Comparison of ENCODE assay signal across 10 cellular contexts in genomic region chr1:28860332-28861073, GRCh38. TPM values are rescaled to one million over a fixed set of nuclear protein-coding genes. Genes with fewer than 3 reads are reported as not detected.
DNase-seq lines count a peak whose midpoint lies in the region; ATAC-seq and TF ChIP-seq lines count a peak whose summit lies in the region.
"Had no signal": no experiment of that assay in that cellular context is flagged by ENCODE, and none has a peak within 500 bp of the region (broad histone marks: within the 10 kb centered on the region; RNA-seq: fewer than 3 reads in every experiment).

No MANE protein-coding gene starts in this region.

- no peak for TF ChIP-seq CTCF in GM23338 (conservative IDR thresholded peaks at IDR 0.05; ENCODE audit: low read depth in 2 of 2)
- no peak for TF ChIP-seq CTCF in CD4-positive, alpha-beta T cell (IDR thresholded peaks at IDR 0.05)

- no peaks in the 10 kb centered on the region for H3F3A ChIP-seq in GM23338 (replicated peaks; ENCODE audit: low read depth)

- H3K36me3 ChIP-seq in mucosa of rectum (ENCODE audit: control insufficient read depth in 2 of 2, insufficient read depth in 2 of 2, low read length in 2 of 2) (no peaks in the 10 kb centered on the region), GM23338 (ENCODE audit: insufficient read depth) (no peaks in the 10 kb centered on the region)
- no peaks in the 10 kb centered on the region for H3K36me3 ChIP-seq in naive thymus-derived CD4-positive, alpha-beta T cell (ENCODE audit: control insufficient read depth in 2 of 3, insufficient read depth in 3 of 3, low read length in 3 of 3)

- 0 out of 2 replicates have a peak, but pooled peaks cover 2% of the 10 kb centered on the region for H4K20me1 ChIP-seq in GM23338 (replicated peaks; ENCODE audit: insufficient read depth)

- H3K4me3 ChIP-seq in mucosa of rectum (ENCODE audit: low read length in 2 of 2) (no peak overlapping the region), GM23338 (no peak overlapping the region)
- H3K4me3 ChIP-seq in naive thymus-derived CD4-positive, alpha-beta T cell (ENCODE audit: low read length), result no peak overlapping the region

- no peaks in the 10 kb centered on the region for H3K27me3 Mint-ChIP-seq in GM23338 (ENCODE audit: insufficient read depth, low read depth, poor library complexity)
- H3K27me3 Mint-ChIP-seq in CD4-positive, alpha-beta T cell, result peaks cover 4% of the 10 kb centered on the region
- H3K27me3 Mint-ChIP-seq in naive thymus-derived CD4-positive, alpha-beta T cell, result peaks cover 0 to 10% (median 0%) of the 10 kb centered on the region in 5 donors

- ATAC-seq in GM18909 (IDR thresholded peaks at IDR 0.05; ENCODE audit: poor library complexity, unreplicated experiment) (peak; percentile 68), GM23338 (no peak), Right ventricle myocardium superior (ENCODE audit: poor library complexity) (no peak)
- ATAC-seq in CD4-positive, alpha-beta T cell (ENCODE audit: poor library complexity), result no peak
- ATAC-seq in naive thymus-derived CD4-positive, alpha-beta T cell, result no peak
- ATAC-seq: Right ventricle myocardium inferior had no signal

- CTCF ChIA-PET in CD4-positive, alpha-beta T cell (lab: Charles Lee), result no interaction called here
- CTCF ChIA-PET in naive thymus-derived CD4-positive, alpha-beta T cell (lab: Charles Lee), result no interaction called here

- no peaks in the 10 kb centered on the region for H3K9me3 ChIP-seq in mucosa of rectum (ENCODE audit: control insufficient read depth in 2 of 2, low read length in 2 of 2)
- H3K9me3 ChIP-seq in CD4-positive, alpha-beta T cell (ENCODE audit: control insufficient read depth, low read length), result no peaks in the 10 kb centered on the region
- H3K9me3 ChIP-seq in naive thymus-derived CD4-positive, alpha-beta T cell (ENCODE audit: control insufficient read depth in 2 of 3, low read length in 3 of 3), result no peaks in the 10 kb centered on the region

- no peaks in the 10 kb centered on the region for H3K79me2 ChIP-seq in GM23338 (replicated peaks; ENCODE audit: insufficient read depth)

- POLR2A ChIA-PET in CD4-positive, alpha-beta T cell (lab: Charles Lee), result interaction anchor here (0.5 kb wide), 1 partner anchor 389 kb away, joined by 3 read pairs; no protein-coding TSS in a partner anchor
- POLR2A ChIA-PET in naive thymus-derived CD4-positive, alpha-beta T cell (lab: Charles Lee), result interaction anchor here (0.6 kb wide), 1 partner anchor 256 kb away, joined by 3 read pairs; no protein-coding TSS in a partner anchor

- H3K4me1 Mint-ChIP-seq in GM23338, result peaks cover 4% of the 10 kb centered on the region; the same call in 2 of the 3 replicates
- H3K4me1 Mint-ChIP-seq in CD4-positive, alpha-beta T cell (ENCODE audit: low read depth), result no peaks in the 10 kb centered on the region
- H3K4me1 Mint-ChIP-seq in naive thymus-derived CD4-positive, alpha-beta T cell, result no peaks in the 10 kb centered on the region

- no peak overlapping the region for H3K4me3 Mint-ChIP-seq in GM23338
- H3K4me3 Mint-ChIP-seq in CD4-positive, alpha-beta T cell, result no peak overlapping the region
- no peak overlapping the region for H3K4me3 Mint-ChIP-seq in naive thymus-derived CD4-positive, alpha-beta T cell

- H3K27ac ChIP-seq in mucosa of rectum (ENCODE audit: low read depth in 2 of 2, low read length in 2 of 2) (peak overlapping the region; percentile 9 to 53), GM23338 (ENCODE audit: low read depth) (no peak overlapping the region)
- H3K27ac ChIP-seq in CD4-positive, alpha-beta T cell (ENCODE audit: low read depth, low read length), result no peak overlapping the region
- H3K27ac ChIP-seq in naive thymus-derived CD4-positive, alpha-beta T cell (ENCODE audit: low read depth, low read length), result no peak overlapping the region

- H3K36me3 Mint-ChIP-seq in GM23338 (ENCODE audit: low read depth), result no peaks in the 10 kb centered on the region
- H3K36me3 Mint-ChIP-seq in CD4-positive, alpha-beta T cell (ENCODE audit: low read depth), result no peaks in the 10 kb centered on the region
- no peaks in the 10 kb centered on the region for H3K36me3 Mint-ChIP-seq in naive thymus-derived CD4-positive, alpha-beta T cell

- H3K4me2 ChIP-seq in GM23338, result no peak overlapping the region

- peaks cover 6 to 10% of the 10 kb centered on the region in 2 donors for H3K4me1 ChIP-seq in mucosa of rectum (ENCODE audit: control insufficient read depth in 2 of 2, insufficient read depth in 2 of 2, low read length in 2 of 2)
- no peaks in the 10 kb centered on the region for H3K4me1 ChIP-seq in GM23338 (ENCODE audit: insufficient read depth)
- H3K4me1 ChIP-seq in naive thymus-derived CD4-positive, alpha-beta T cell (ENCODE audit: control insufficient read depth in 2 of 2, insufficient read depth in 2 of 2, low read length in 2 of 2), result no peaks in the 10 kb centered on the region

- H2AFZ ChIP-seq in GM23338, result no peak overlapping the region

- H3K9me2 ChIP-seq in GM23338 (ENCODE audit: insufficient read depth), result no peaks in the 10 kb centered on the region

- intact Hi-C loops in CD4-positive, alpha-beta T cell (cut with DNase I, micrococcal nuclease), result no loop called here
- intact Hi-C loops in naive thymus-derived CD4-positive, alpha-beta T cell (cut with micrococcal nuclease), result no loop called here
- intact Hi-C loops in Right ventricle myocardium superior (cut with DNase I), result no loop called here

- no peaks in the 10 kb centered on the region for H3K9me3 Mint-ChIP-seq in GM23338
- no peaks in the 10 kb centered on the region for H3K9me3 Mint-ChIP-seq in CD4-positive, alpha-beta T cell
- no peaks in the 10 kb centered on the region for H3K9me3 Mint-ChIP-seq in naive thymus-derived CD4-positive, alpha-beta T cell

- H3K27me3 ChIP-seq in mucosa of rectum (ENCODE audit: control insufficient read depth in 2 of 2, insufficient read depth in 2 of 2, low read length in 2 of 2) (no peaks in the 10 kb centered on the region), GM23338 (ENCODE audit: insufficient read depth) (no peaks in the 10 kb centered on the region)
- no peaks in the 10 kb centered on the region for H3K27me3 ChIP-seq in CD4-positive, alpha-beta T cell (ENCODE audit: control insufficient read depth, insufficient read depth, low read length)
- no peaks in the 10 kb centered on the region for H3K27me3 ChIP-seq in naive thymus-derived CD4-positive, alpha-beta T cell (ENCODE audit: control insufficient read depth in 2 of 2, insufficient read depth in 2 of 2, low read length in 2 of 2)

- DNase-seq in M059J (ENCODE audit: low read depth), result peak; percentile 85
- peak; percentile 57 for DNase-seq in amniotic epithelial cell (ENCODE audit: low read depth)
- DNase-seq in GM23338 (ENCODE audit: low spot score), result no peak
- DNase-seq in CD4-positive, alpha-beta T cell, result no peak
- DNase-seq in naive thymus-derived CD4-positive, alpha-beta T cell, result no peak
- DNase-seq in Right ventricle myocardium superior, result no peak
- DNase-seq: stimulated activated naive CD4-positive, alpha-beta T cell treated with Interleukin-2 at 50 U/mL for 16 hours had no signal

- peak overlapping the region in 1 of 2 donors; percentile 41 for H3K9ac ChIP-seq in mucosa of rectum (ENCODE audit: low read depth in 1 of 2, low read length in 2 of 2)

- H3K27ac Mint-ChIP-seq in GM23338, result no peak overlapping the region
- H3K27ac Mint-ChIP-seq in CD4-positive, alpha-beta T cell, result no peak overlapping the region
- no peak overlapping the region for H3K27ac Mint-ChIP-seq in naive thymus-derived CD4-positive, alpha-beta T cell

TF ChIP-seq in GM23338, 12 proteins besides CTCF, POLR2A, EP300 and RAD21 (continues in another document):
- TF ChIP-seq, protein P1, sequence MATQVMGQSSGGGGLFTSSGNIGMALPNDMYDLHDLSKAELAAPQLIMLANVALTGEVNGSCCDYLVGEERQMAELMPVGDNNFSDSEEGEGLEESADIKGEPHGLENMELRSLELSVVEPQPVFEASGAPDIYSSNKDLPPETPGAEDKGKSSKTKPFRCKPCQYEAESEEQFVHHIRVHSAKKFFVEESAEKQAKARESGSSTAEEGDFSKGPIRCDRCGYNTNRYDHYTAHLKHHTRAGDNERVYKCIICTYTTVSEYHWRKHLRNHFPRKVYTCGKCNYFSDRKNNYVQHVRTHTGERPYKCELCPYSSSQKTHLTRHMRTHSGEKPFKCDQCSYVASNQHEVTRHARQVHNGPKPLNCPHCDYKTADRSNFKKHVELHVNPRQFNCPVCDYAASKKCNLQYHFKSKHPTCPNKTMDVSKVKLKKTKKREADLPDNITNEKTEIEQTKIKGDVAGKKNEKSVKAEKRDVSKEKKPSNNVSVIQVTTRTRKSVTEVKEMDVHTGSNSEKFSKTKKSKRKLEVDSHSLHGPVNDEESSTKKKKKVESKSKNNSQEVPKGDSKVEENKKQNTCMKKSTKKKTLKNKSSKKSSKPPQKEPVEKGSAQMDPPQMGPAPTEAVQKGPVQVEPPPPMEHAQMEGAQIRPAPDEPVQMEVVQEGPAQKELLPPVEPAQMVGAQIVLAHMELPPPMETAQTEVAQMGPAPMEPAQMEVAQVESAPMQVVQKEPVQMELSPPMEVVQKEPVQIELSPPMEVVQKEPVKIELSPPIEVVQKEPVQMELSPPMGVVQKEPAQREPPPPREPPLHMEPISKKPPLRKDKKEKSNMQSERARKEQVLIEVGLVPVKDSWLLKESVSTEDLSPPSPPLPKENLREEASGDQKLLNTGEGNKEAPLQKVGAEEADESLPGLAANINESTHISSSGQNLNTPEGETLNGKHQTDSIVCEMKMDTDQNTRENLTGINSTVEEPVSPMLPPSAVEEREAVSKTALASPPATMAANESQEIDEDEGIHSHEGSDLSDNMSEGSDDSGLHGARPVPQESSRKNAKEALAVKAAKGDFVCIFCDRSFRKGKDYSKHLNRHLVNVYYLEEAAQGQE (IDR thresholded peaks at IDR 0.05; ENCODE audit: unreplicated experiment), result no peak
- TF ChIP-seq ZNF331 (CRISPR knock-in tag; IDR thresholded peaks at IDR 0.05; ENCODE audit: low read depth), result no peak
- no peak for TF ChIP-seq EZH2 (IDR thresholded peaks at IDR 0.05; ENCODE audit: low read depth, unreplicated experiment)
- no peak for TF ChIP-seq NANOG (IDR thresholded peaks at IDR 0.05; ENCODE audit: borderline replicate concordance)
- TF ChIP-seq ZNF114 (CRISPR knock-in tag; IDR thresholded peaks at IDR 0.05), result no peak
- no peak for TF ChIP-seq JUNB (IDR thresholded peaks at IDR 0.05; ENCODE audit: unreplicated experiment)

RNA-seq across cellular contexts. Expression of gene OPRD1, which starts 48.5 kb away (rescaled TPM):
- not detected in 2 replicates for total RNA-seq in M059J (2014; rRNA removed; shearing (Covaris generic))
- 2.3 and 3.6 TPM in 2 replicates for total RNA-seq in GM23338 (2014; rRNA removed; shearing (Covaris generic))
- 0.55 and 1.3 TPM in 2 replicates for polyA plus RNA-seq in GM23338 (2016; fragmentation: Nextera tagmentation; extraction: Ambion mirVana)
- total RNA-seq in CD4-positive, alpha-beta T cell, result not detected
- total RNA-seq in naive thymus-derived CD4-positive, alpha-beta T cell, result not detected
- polyA plus RNA-seq in naive thymus-derived CD4-positive, alpha-beta T cell, result not detected
- not detected for total RNA-seq in Right ventricle myocardium superior
- total RNA-seq: Right ventricle myocardium inferior had no signal

RNA-seq across cellular contexts. Expression of gene EPB41, which starts 53.9 kb away (rescaled TPM):
- 16.2 and 23.2 TPM in 2 replicates for total RNA-seq in M059J (2014; rRNA removed; shearing (Covaris generic))
- 108 and 112 TPM in 2 replicates for total RNA-seq in GM23338 (2014; rRNA removed; shearing (Covaris generic))
- polyA plus RNA-seq in GM23338 (2016; fragmentation: Nextera tagmentation; extraction: Ambion mirVana), result 25.4 and 26.8 TPM in 2 replicates
- total RNA-seq in CD4-positive, alpha-beta T cell, result 100 to 1,000 TPM; 138 to 145 TPM
- total RNA-seq in naive thymus-derived CD4-positive, alpha-beta T cell, result 100 to 1,000 TPM; 150 to 325 (median 175) TPM
- 100 to 1,000 TPM; 115 to 134 TPM for polyA plus RNA-seq in naive thymus-derived CD4-positive, alpha-beta T cell
- total RNA-seq in Right ventricle myocardium superior, result 24.0 TPM

Comparison
In these comparisons a context has a peak if more than half of its experiments do, and no peak if none do; other contexts are left out.
1. DNase-seq: peak in M059J (single experiment) and amniotic epithelial cell (single experiment); none in GM23338 (single experiment), CD4-positive, alpha-beta T cell (0 of 10), naive thymus-derived CD4-positive, alpha-beta T cell (0 of 9) and Right ventricle myocardium superior (single experiment).
2. H3K27ac ChIP-seq: peak in mucosa of rectum (2 of 2); none in GM23338 (single experiment), CD4-positive, alpha-beta T cell (single experiment) and naive thymus-derived CD4-positive, alpha-beta T cell (single experiment).